Comparison of ENCODE assay signal across 23 cellular contexts in genomic region chr16:56997931-56998330, GRCh38. TPM values are rescaled to one million over a fixed set of nuclear protein-coding genes. Genes with fewer than 3 reads are reported as not detected.
DNase-seq lines count a peak whose midpoint lies in the region; ATAC-seq and TF ChIP-seq lines count a peak whose summit lies in the region.
"Had no signal": no experiment of that assay in that cellular context is flagged by ENCODE, and none has a peak within 500 bp of the region (broad histone marks: within the 10 kb centered on the region; RNA-seq: fewer than 3 reads in every experiment).

No MANE protein-coding gene starts in this region.

- no peak for TF ChIP-seq RAD21 in IMR-90 (IDR thresholded peaks at IDR 0.05; ENCODE audit: low read length)

- POLR2A ChIA-PET in IMR-90 (lab: Charles Lee; ENCODE audit: unreplicated experiment) = no interaction called here

- H4K5ac ChIP-seq in IMR-90 (ENCODE audit: low read depth, low read length) = no peak overlapping the region

- no peak overlapping the region for H3K4me3 Mint-ChIP-seq in activated CD8-positive, alpha-beta memory T cell treated with anti-CD3 and anti-CD28 coated beads, Interleukin-2, amount 10 ng/mL, durations not matched to agents 7 days and 5 days
- H3K4me3 Mint-ChIP-seq in activated naive CD8-positive, alpha-beta T cell = peak overlapping the region; percentile 65
- H3K4me3 Mint-ChIP-seq: brain, H9, nephron had no signal

- no peaks in the 10 kb centered on the region for H3K27me3 ChIP-seq in IMR-90 (ENCODE audit: control insufficient read depth, insufficient read depth, low read length)
- H3K27me3 ChIP-seq in osteoblast (ENCODE audit: insufficient read depth, low read length) = no peaks in the 10 kb centered on the region
- no peaks in the 10 kb centered on the region for H3K27me3 ChIP-seq in SJCRH30
- H3K27me3 ChIP-seq: uterus had no signal

- no peak overlapping the region for H2BK20ac ChIP-seq in IMR-90 (ENCODE audit: low read depth, low read length)

- H2AFZ ChIP-seq in IMR-90 (replicated peaks; ENCODE audit: low read length, poor library complexity) (no peak overlapping the region), osteoblast (ENCODE audit: low read length) (no peak overlapping the region)

- no peak overlapping the region for H3K4me2 ChIP-seq in IMR-90 (ENCODE audit: low read depth, low read length)
- no peak overlapping the region for H3K4me2 ChIP-seq in osteoblast (ENCODE audit: insufficient read depth, low read length)
- H3K4me2 ChIP-seq: A549 had no signal

- H3K27ac Mint-ChIP-seq in activated CD8-positive, alpha-beta memory T cell treated with anti-CD3 and anti-CD28 coated beads, Interleukin-2, amount 10 ng/mL, durations not matched to agents 7 days and 5 days = peak overlapping the region; percentile 95
- peak overlapping the region; percentile 97 for H3K27ac Mint-ChIP-seq in activated naive CD8-positive, alpha-beta T cell
- H3K27ac Mint-ChIP-seq: brain, H9, nephron had no signal

- H3K18ac ChIP-seq in IMR-90 (ENCODE audit: low read depth, low read length) = no peak overlapping the region

- H3K4me3 ChIP-seq in IMR-90 (ENCODE audit: insufficient read depth, low read depth, low read length) (no peak overlapping the region), osteoblast (ENCODE audit: insufficient read depth, low read length) (no peak overlapping the region), SJCRH30 (no peak overlapping the region)
- H3K4me3 ChIP-seq: A549, coronary artery, uterus had no signal

- H3K9me1 ChIP-seq in IMR-90 (ENCODE audit: insufficient read depth, low read length) = peaks cover 17% of the 10 kb centered on the region

- H3K56ac ChIP-seq in IMR-90 (ENCODE audit: extremely low read depth, insufficient read depth, low read length) = no peak overlapping the region

- H3K79me2 ChIP-seq in osteoblast (ENCODE audit: insufficient read depth, low read length) = peaks cover 94% of the 10 kb centered on the region

- dilution Hi-C loops in IMR-90 (cut with HindIII; ENCODE audit: low sequenced_read_pairs, unreplicated experiment) = no loop called here

- no peak for DNase-seq in activated CD8-positive, alpha-beta memory T cell treated with anti-CD3 and anti-CD28 coated beads, Interleukin-2, amount 10 ng/mL, durations not matched to agents 7 days and 5 days
- no peak for DNase-seq in activated CD8-positive, alpha-beta memory T cell treated with anti-CD3 and anti-CD28 coated beads for 24 hours
- DNase-seq in IMR-90 (no peak), osteoblast (ENCODE audit: insufficient read length, low spot score, missing footprints) (no peak), GOT3 (lab: John Stamatoyannopoulos, UW) (no peak), SJCRH30 (no peak), NCI-H1105 (lab: John Stamatoyannopoulos, UW) (no peak)
- DNase-seq: C1 segment of cervical spinal cord; DMS153; GDM1; H9; hypothalamus; NCI-H1436; NCI-H524 treated with DMSO at 0.1 percent for 48 hours; small intestine; stimulated activated CD4-positive, alpha-beta T cell treated with anti-CD3 and anti-CD28 coated beads, Interleukin-4, amount 100 ng/mL, for 4 hours; uterus had no signal

- no peaks in the 10 kb centered on the region for H3K36me3 ChIP-seq in IMR-90 (ENCODE audit: control insufficient read depth, insufficient read depth, low read length)
- peaks cover 8% of the 10 kb centered on the region for H3K36me3 ChIP-seq in osteoblast (ENCODE audit: insufficient read depth, low read length)
- no peaks in the 10 kb centered on the region for H3K36me3 ChIP-seq in SJCRH30
- H3K36me3 ChIP-seq: uterus had no signal

- ATAC-seq in activated CD8-positive, alpha-beta memory T cell treated with anti-CD3 and anti-CD28 coated beads, Interleukin-2, amount 10 ng/mL, durations not matched to agents 7 days and 5 days = no peak
- no peak for ATAC-seq in IMR-90 (ENCODE audit: low read depth)
- ATAC-seq: A549 had no signal

- H2BK5ac ChIP-seq in IMR-90 (ENCODE audit: low read depth, low read length, poor library complexity, severe bottlenecking) = no peak overlapping the region

- H3K9me3 ChIP-seq in IMR-90 (ENCODE audit: control insufficient read depth, insufficient read depth, low read length) (no peaks in the 10 kb centered on the region), osteoblast (ENCODE audit: low read depth, low read length) (no peaks in the 10 kb centered on the region), SJCRH30 (replicated peaks) (no peaks in the 10 kb centered on the region)
- H3K9me3 ChIP-seq: A549, uterus had no signal

- H3K36me3 Mint-ChIP-seq in activated CD8-positive, alpha-beta memory T cell treated with anti-CD3 and anti-CD28 coated beads, Interleukin-2, amount 10 ng/mL, durations not matched to agents 7 days and 5 days = peaks cover 40% of the 10 kb centered on the region
- H3K36me3 Mint-ChIP-seq in activated naive CD8-positive, alpha-beta T cell = peaks cover 25% of the 10 kb centered on the region
- H3K36me3 Mint-ChIP-seq: brain had no signal

- H4K20me1 ChIP-seq in IMR-90 (ENCODE audit: insufficient read depth, low read length) (no peaks in the 10 kb centered on the region), osteoblast (ENCODE audit: insufficient read depth, low read length) (no peaks in the 10 kb centered on the region)

- H3K79me1 ChIP-seq in IMR-90 (ENCODE audit: low read depth in 1 of 2, low read length in 2 of 2) = peaks cover 34 to 77% of the 10 kb centered on the region in 2 experiments

- TF ChIP-seq POLR2A in IMR-90 (IDR thresholded peaks at IDR 0.05; ENCODE audit: low read depth, low read length) = no peak

- WGBS in IMR-90 (ENCODE audit: extremely low coverage in 2 of 2, insufficient read length in 1 of 2), 2 experiments = no CpG with 5 or more reads among the region's 3 CpGs

- no peak for TF ChIP-seq CTCF in IMR-90 (conservative IDR thresholded peaks at IDR 0.05; ENCODE audit: low read depth, low read length)
- TF ChIP-seq CTCF in osteoblast (IDR thresholded peaks at IDR 0.05; ENCODE audit: extremely low read depth, low read depth, low read length) = no peak

- no peak overlapping the region for H2AK9ac ChIP-seq in IMR-90 (replicated peaks; ENCODE audit: low read depth, low read length, poor library complexity)

- H2BK120ac ChIP-seq in IMR-90 (ENCODE audit: low read depth, low read length) = no peak overlapping the region

- peak overlapping the region; percentile 29; the same call in 1 of the 2 replicates for H2AK5ac ChIP-seq in IMR-90 (ENCODE audit: low read depth, low read length)

- H3K4me1 Mint-ChIP-seq in activated CD8-positive, alpha-beta memory T cell treated with anti-CD3 and anti-CD28 coated beads, Interleukin-2, amount 10 ng/mL, durations not matched to agents 7 days and 5 days = peaks cover 93% of the 10 kb centered on the region
- H3K4me1 Mint-ChIP-seq in activated naive CD8-positive, alpha-beta T cell (ENCODE audit: low read depth) = peaks cover 94% of the 10 kb centered on the region
- H3K4me1 Mint-ChIP-seq: brain, nephron had no signal

- in situ Hi-C loops in IMR-90 (cut with MboI; ENCODE audit: low sequenced_read_pairs) = no loop called here

- H3K14ac ChIP-seq in IMR-90 (replicated peaks; ENCODE audit: low read depth, low read length) = no peak overlapping the region

- peaks cover 20% of the 10 kb centered on the region for H3K4me1 ChIP-seq in IMR-90 (ENCODE audit: control insufficient read depth, insufficient read depth, low read length)
- H3K4me1 ChIP-seq in osteoblast (ENCODE audit: insufficient read depth, low read length) = peaks cover 33% of the 10 kb centered on the region
- no peaks in the 10 kb centered on the region for H3K4me1 ChIP-seq in SJCRH30
- H3K4me1 ChIP-seq: uterus had no signal

- intact Hi-C loops in IMR-90 (cut with micrococcal nuclease) = no loop called here

- H3K9ac ChIP-seq in IMR-90 (ENCODE audit: low read depth, low read length) = no peak overlapping the region

- H4K91ac ChIP-seq in IMR-90 (ENCODE audit: insufficient read depth, low read depth, low read length) = no peak overlapping the region

- H3K23ac ChIP-seq in IMR-90 (ENCODE audit: low read depth, low read length) = no peak overlapping the region

- peak overlapping the region in 1 of 2 experiments; percentile 22; a peak in 1 of 4 replicates for H4K8ac ChIP-seq in IMR-90 (ENCODE audit: low read depth in 2 of 2, low read length in 2 of 2)

- no peaks in the 10 kb centered on the region for H3K9me3 Mint-ChIP-seq in activated CD8-positive, alpha-beta memory T cell treated with anti-CD3 and anti-CD28 coated beads, Interleukin-2, amount 10 ng/mL, durations not matched to agents 7 days and 5 days (ENCODE audit: low read depth)
- H3K9me3 Mint-ChIP-seq in activated naive CD8-positive, alpha-beta T cell (ENCODE audit: low read depth) = peaks cover 3% of the 10 kb centered on the region
- H3K9me3 Mint-ChIP-seq: nephron had no signal

- no peaks in the 10 kb centered on the region for H3K27me3 Mint-ChIP-seq in activated CD8-positive, alpha-beta memory T cell treated with anti-CD3 and anti-CD28 coated beads, Interleukin-2, amount 10 ng/mL, durations not matched to agents 7 days and 5 days
- no peaks in the 10 kb centered on the region for H3K27me3 Mint-ChIP-seq in activated naive CD8-positive, alpha-beta T cell

- peak overlapping the region; percentile 54; the same call in 1 of the 2 replicates for H3K4ac ChIP-seq in IMR-90 (ENCODE audit: low read depth, low read length)

- no peak overlapping the region for H2BK15ac ChIP-seq in IMR-90 (ENCODE audit: low read depth, low read length)

- H3K27ac ChIP-seq in IMR-90 (ENCODE audit: insufficient read depth, low read length) = no peak overlapping the region
- peak overlapping the region; percentile 98 for H3K27ac ChIP-seq in osteoblast (ENCODE audit: low read depth, low read length)
- H3K27ac ChIP-seq in SJCRH30 = no peak overlapping the region
- H3K27ac ChIP-seq: A549, coronary artery had no signal

- CTCF ChIA-PET in activated CD8-positive, alpha-beta memory T cell treated with anti-CD3 and anti-CD28 coated beads, Interleukin-2, amount 10 ng/mL, durations not matched to agents 7 days and 5 days (lab: Charles Lee) = interaction anchor here (1.1 to 3.0 kb wide), 4 partner anchors 9 to 205 kb away, joined by 3 to 14 read pairs (median 8); partner anchors contain the start of gene NLRC5
- CTCF ChIA-PET in IMR-90 (lab: Yijun Ruan, JAX) = no interaction called here

- BruUV-seq in IMR-90 (replicated peaks; lab: Mats Ljungman, UMichigan) = no TSS peak

RNA-seq across cellular contexts. Expression of gene NLRC5, which starts 8.6 kb away (rescaled TPM):
- 100 to 1,000 TPM; 156 to 287 TPM for total RNA-seq in activated CD8-positive, alpha-beta memory T cell treated with anti-CD3 and anti-CD28 coated beads, Interleukin-2, amount 10 ng/mL, durations not matched to agents 7 days and 5 days
- total RNA-seq in IMR-90 (2012; rRNA removed) (5.3 and 9.1 TPM in 2 replicates), osteoblast (52.1 and 57.2 TPM in 2 replicates)
- 14.9 and 15.8 TPM in 2 replicates for polyA plus RNA-seq in IMR-90 (2012; rRNA removed)
- polyA plus RNA-seq in IMR-90 (2012; cell fraction: cytosol; rRNA removed) = 6.1 and 7.0 TPM in 2 replicates
- polyA plus RNA-seq in IMR-90 (2012; cell fraction: nucleus; rRNA removed; ENCODE audit: low replicate concordance) = 69.7 and 95.5 TPM in 2 replicates
- 1.5 and 2.9 TPM in 2 replicates for total RNA-seq in SJCRH30 (2014; rRNA removed; shearing (Covaris generic))

RNA-seq across cellular contexts. Expression of gene CETP, which starts 36.2 kb away (rescaled TPM):
- not detected for total RNA-seq in activated CD8-positive, alpha-beta memory T cell treated with anti-CD3 and anti-CD28 coated beads, Interleukin-2, amount 10 ng/mL, durations not matched to agents 7 days and 5 days
- total RNA-seq in IMR-90 (2012; rRNA removed) (not detected in 2 replicates), osteoblast (not detected in 2 replicates)
- polyA plus RNA-seq in IMR-90 (2012; rRNA removed) = not detected in 2 replicates
- polyA plus RNA-seq in IMR-90 (2012; cell fraction: cytosol; rRNA removed) = not detected in 2 replicates
- polyA plus RNA-seq in IMR-90 (2012; cell fraction: nucleus; rRNA removed; ENCODE audit: low replicate concordance) = 0.07 and 0.18 TPM in 2 replicates
- 0.14 TPM in 1 of 2 replicates, not detected in the other for total RNA-seq in SJCRH30 (2014; rRNA removed; shearing (Covaris generic))
- total RNA-seq: H9 had no signal
- polyA plus RNA-seq: A549, keratinocyte had no signal
